In the genomic region with DNA sequence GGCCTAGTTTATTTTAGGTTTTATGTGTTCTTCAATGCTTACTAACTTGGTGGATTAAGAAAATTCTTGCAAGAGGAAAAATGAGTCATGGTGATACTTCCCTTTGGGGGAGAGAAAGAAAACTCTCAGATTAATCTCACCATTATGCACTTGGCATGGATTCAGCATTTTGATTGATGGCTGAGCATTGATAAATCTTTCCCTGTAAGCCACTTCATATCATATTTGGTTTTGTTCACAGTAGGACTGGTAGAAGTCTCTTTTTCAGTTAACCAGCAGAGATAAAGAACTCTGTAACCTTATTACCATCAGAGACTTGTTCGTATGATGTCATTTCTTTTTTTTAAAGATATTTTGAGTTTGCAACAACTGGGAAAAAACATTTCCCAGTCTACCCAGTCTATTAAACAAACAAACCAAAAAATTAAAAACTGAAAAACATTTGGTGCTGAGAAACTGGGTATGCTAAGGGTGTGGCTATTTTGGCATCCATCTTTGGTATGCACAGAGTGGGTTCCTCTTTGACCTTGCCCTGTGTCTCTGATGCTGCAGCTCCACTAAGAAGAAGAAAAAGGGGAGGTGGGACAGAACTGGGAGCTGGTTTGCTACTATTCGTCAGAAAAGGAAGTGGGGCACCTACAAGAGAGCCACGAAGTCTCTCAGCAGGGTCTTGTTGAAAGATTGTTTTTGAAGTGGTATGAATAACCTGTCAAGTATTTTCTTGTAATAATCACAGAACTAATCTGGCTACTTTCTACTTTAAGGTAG, we compare ENCODE assay signal across 8 cellular contexts. TPM values are rescaled to one million over a fixed set of nuclear protein-coding genes. Genes with fewer than 3 reads are reported as not detected.
DNase-seq lines count a peak whose midpoint lies in the region; ATAC-seq and TF ChIP-seq lines count a peak whose summit lies in the region.

No MANE protein-coding gene starts in this region.

- no peak for TF ChIP-seq POLR2A in transverse colon (IDR thresholded peaks at IDR 0.05)

- peak overlapping the region; percentile 32 for H3K27ac Mint-ChIP-seq in activated CD4-positive, alpha-beta T cell treated with anti-CD3 and anti-CD28 coated beads, Interleukin-2, amount 10 ng/mL, durations not matched to agents 7 days and 5 days
- peak overlapping the region; percentile 4 for H3K27ac Mint-ChIP-seq in activated CD4-positive, alpha-beta memory T cell treated with anti-CD3 and anti-CD28 coated beads, Interleukin-2, amount 10 ng/mL, durations not matched to agents 7 days and 5 days

- CTCF ChIA-PET in activated CD4-positive, alpha-beta T cell treated with anti-CD3 and anti-CD28 coated beads, Interleukin-2, amount 10 ng/mL, durations not matched to agents 7 days and 5 days (lab: Charles Lee), result no interaction called here
- CTCF ChIA-PET in activated CD4-positive, alpha-beta memory T cell treated with anti-CD3 and anti-CD28 coated beads, Interleukin-2, amount 10 ng/mL, durations not matched to agents 7 days and 5 days (lab: Charles Lee), result no interaction called here

- in situ Hi-C loops in transverse colon (cut with MboI; ENCODE audit: low pct_ligation_motif_present in 1 of 4, low pct_unique_long_range_greater_than_20kb in 1 of 4, low sequenced_read_pairs in 3 of 4), result no loop called here

- no peak overlapping the region for H3K4me3 ChIP-seq in transverse colon

- POLR2A ChIA-PET in activated CD4-positive, alpha-beta T cell treated with anti-CD3 and anti-CD28 coated beads, Interleukin-2, amount 10 ng/mL, durations not matched to agents 7 days and 5 days (lab: Charles Lee), result no interaction called here
- POLR2A ChIA-PET in activated CD4-positive, alpha-beta memory T cell treated with anti-CD3 and anti-CD28 coated beads, Interleukin-2, amount 10 ng/mL, durations not matched to agents 7 days and 5 days (lab: Charles Lee), result no interaction called here

- TF ChIP-seq CTCF in transverse colon (IDR thresholded peaks at IDR 0.05), result no peak

- H3K4me3 Mint-ChIP-seq in activated CD4-positive, alpha-beta T cell treated with anti-CD3 and anti-CD28 coated beads, Interleukin-2, amount 10 ng/mL, durations not matched to agents 7 days and 5 days, result no peak overlapping the region
- H3K4me3 Mint-ChIP-seq in activated CD4-positive, alpha-beta memory T cell treated with anti-CD3 and anti-CD28 coated beads, Interleukin-2, amount 10 ng/mL, durations not matched to agents 7 days and 5 days, result no peak overlapping the region

- ATAC-seq in left cardiac atrium (peak; percentile 27 to 67), left colon (no peak)

- H3K9me3 Mint-ChIP-seq in activated CD4-positive, alpha-beta T cell treated with anti-CD3 and anti-CD28 coated beads, Interleukin-2, amount 10 ng/mL, durations not matched to agents 7 days and 5 days, result peaks cover 2% of the 10 kb centered on the region
- no peaks in the 10 kb centered on the region for H3K9me3 Mint-ChIP-seq in activated CD4-positive, alpha-beta memory T cell treated with anti-CD3 and anti-CD28 coated beads, Interleukin-2, amount 10 ng/mL, durations not matched to agents 7 days and 5 days

- no peak for TF ChIP-seq EP300 in transverse colon (IDR thresholded peaks at IDR 0.05; ENCODE audit: low read depth)

- H3K36me3 Mint-ChIP-seq in activated CD4-positive, alpha-beta T cell treated with anti-CD3 and anti-CD28 coated beads, Interleukin-2, amount 10 ng/mL, durations not matched to agents 7 days and 5 days (ENCODE audit: low read depth), result peaks cover 18% of the 10 kb centered on the region
- peaks cover 23% of the 10 kb centered on the region for H3K36me3 Mint-ChIP-seq in activated CD4-positive, alpha-beta memory T cell treated with anti-CD3 and anti-CD28 coated beads, Interleukin-2, amount 10 ng/mL, durations not matched to agents 7 days and 5 days (ENCODE audit: low read depth)

- peaks cover 56% of the 10 kb centered on the region for H3K4me1 Mint-ChIP-seq in activated CD4-positive, alpha-beta T cell treated with anti-CD3 and anti-CD28 coated beads, Interleukin-2, amount 10 ng/mL, durations not matched to agents 7 days and 5 days
- H3K4me1 Mint-ChIP-seq in activated CD4-positive, alpha-beta memory T cell treated with anti-CD3 and anti-CD28 coated beads, Interleukin-2, amount 10 ng/mL, durations not matched to agents 7 days and 5 days, result peaks cover 48% of the 10 kb centered on the region

- no peaks in the 10 kb centered on the region for H3K36me3 ChIP-seq in transverse colon

- intact Hi-C loops in left cardiac atrium (cut with DNase I) (no loop called here), transverse colon (cut with DNase I; ENCODE audit: low total_unique reads) (no loop called here), left colon (cut with DNase I, micrococcal nuclease) (no loop called here)

- peaks cover 14 to 71% (median 39%) of the 10 kb centered on the region in 4 donors for H3K4me1 ChIP-seq in transverse colon

- no peaks in the 10 kb centered on the region for H3K9me3 ChIP-seq in transverse colon

- H3K27me3 ChIP-seq in transverse colon, result no peaks in the 10 kb centered on the region

- DNase-seq in activated CD4-positive, alpha-beta T cell treated with anti-CD3 and anti-CD28 coated beads, Interleukin-2, amount 10 ng/mL, durations not matched to agents 7 days and 5 days, result no peak
- DNase-seq in activated CD4-positive, alpha-beta T cell treated with anti-CD3 and anti-CD28 coated beads, Interleukin-2, amount 50 U/mL, for 1 hour, result no peak
- no peak for DNase-seq in activated CD4-positive, alpha-beta memory T cell treated with anti-CD3 and anti-CD28 coated beads, Interleukin-2, amount 10 ng/mL, durations not matched to agents 7 days and 5 days
- DNase-seq in left cardiac atrium, result no peak
- no peak for DNase-seq in transverse colon
- DNase-seq in HuH-7 (ENCODE audit: low spot score), result no peak
- DNase-seq in GM19240 (ENCODE audit: insufficient read length, low spot score), result no peak
- no peak for DNase-seq in left colon

- no peaks in the 10 kb centered on the region for H3K27me3 Mint-ChIP-seq in activated CD4-positive, alpha-beta T cell treated with anti-CD3 and anti-CD28 coated beads, Interleukin-2, amount 10 ng/mL, durations not matched to agents 7 days and 5 days
- H3K27me3 Mint-ChIP-seq in activated CD4-positive, alpha-beta memory T cell treated with anti-CD3 and anti-CD28 coated beads, Interleukin-2, amount 10 ng/mL, durations not matched to agents 7 days and 5 days, result no peaks in the 10 kb centered on the region

- WGBS in transverse colon (ENCODE audit: low coverage in 1 of 2), 2 donors, result 60 to 72% methylated on average over 3 of the region's 3 CpGs

- peak overlapping the region; percentile 7 to 65 (median 33) for H3K27ac ChIP-seq in transverse colon

RNA-seq across cellular contexts. Expression of a gene that starts 17.2 kb away (rescaled TPM):
- 10 to 100 TPM; 66.0 to 66.1 TPM for total RNA-seq in activated CD4-positive, alpha-beta T cell treated with anti-CD3 and anti-CD28 coated beads, Interleukin-2, amount 10 ng/mL, durations not matched to agents 7 days and 5 days
- total RNA-seq in activated CD4-positive, alpha-beta memory T cell treated with anti-CD3 and anti-CD28 coated beads, Interleukin-2, amount 10 ng/mL, durations not matched to agents 7 days and 5 days, result 10 to 100 TPM; 77.5 to 79.6 TPM
- 10 to 100 TPM; 22.7 to 23.9 TPM for total RNA-seq in left cardiac atrium
- 10 to 100 TPM; 18.7 to 65.8 (median 45.3) TPM for total RNA-seq in transverse colon
- 10 to 100 TPM; 63.5 to 72.2 TPM for total RNA-seq in left colon
